In the genomic region with DNA sequence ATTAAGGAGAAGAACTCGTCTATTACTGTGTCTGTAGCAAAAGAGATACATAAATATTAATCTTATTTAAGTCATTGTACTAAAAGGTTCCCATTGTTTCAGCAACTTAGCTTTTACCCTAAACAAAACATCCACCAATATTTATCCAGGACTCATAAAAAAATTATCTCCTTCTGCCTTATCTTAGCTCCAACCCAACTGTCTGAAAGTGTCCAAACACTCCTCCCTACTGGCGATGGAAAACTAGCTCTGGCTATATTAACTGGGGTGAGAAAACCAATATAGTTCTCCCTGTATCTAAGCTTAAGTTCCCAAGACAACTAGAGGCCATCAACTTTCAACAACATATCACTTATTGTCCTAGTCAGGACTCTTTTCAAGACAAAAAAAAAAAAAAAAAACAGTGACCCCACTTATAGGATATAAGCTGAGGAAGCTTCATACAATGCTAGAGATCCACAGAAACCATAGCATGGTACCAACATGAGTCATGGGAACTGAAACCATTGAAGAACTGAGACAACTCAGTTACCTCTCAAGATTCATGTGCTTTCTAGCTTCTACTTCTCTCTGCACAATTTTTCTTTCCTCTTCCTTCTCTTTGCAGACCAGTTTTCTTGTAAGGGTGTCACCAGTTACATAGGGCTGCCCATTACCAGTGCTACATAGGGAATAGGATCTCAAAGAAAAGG, we compare ENCODE assay signal across 11 cellular contexts.
A peak's percentile ranks its signal among the peaks of the same experiment; 100 is the strongest.
DNase-seq lines count a peak whose midpoint lies in the region; ATAC-seq and TF ChIP-seq lines count a peak whose summit lies in the region.
"Had no signal": no experiment of that assay in that cellular context is flagged by ENCODE, and none has a peak within 500 bp of the region (broad histone marks: within the 10 kb centered on the region; RNA-seq: fewer than 3 reads in every experiment).

No MANE protein-coding gene starts in this region.

- H3K4me2 ChIP-seq in GM23338 = no peak overlapping the region

- H3K9me3 Mint-ChIP-seq in activated naive CD8-positive, alpha-beta T cell treated with anti-CD3 and anti-CD28 coated beads, Interleukin-2, amount 10 ng/mL, durations not matched to agents 7 days and 5 days = peaks cover 3% of the 10 kb centered on the region
- H3K9me3 Mint-ChIP-seq in GM23338 = no peaks in the 10 kb centered on the region

- peaks cover 37% of the 10 kb centered on the region for H3K4me1 Mint-ChIP-seq in activated naive CD8-positive, alpha-beta T cell treated with anti-CD3 and anti-CD28 coated beads, Interleukin-2, amount 10 ng/mL, durations not matched to agents 7 days and 5 days
- H3K4me1 Mint-ChIP-seq in GM23338 = peaks cover 3% of the 10 kb centered on the region; the same call in 2 of the 3 replicates

- H2AFZ ChIP-seq in GM23338 = no peak overlapping the region

- TF ChIP-seq POLR2A in GM18505 (IDR thresholded peaks at IDR 0.05; ENCODE audit: borderline replicate concordance, extremely low read depth, insufficient read depth, insufficient read length) = no peak

- no peaks in the 10 kb centered on the region; the same call in 1 of the 2 replicates for H3K9me2 ChIP-seq in GM23338 (ENCODE audit: insufficient read depth)

- H3K79me2 ChIP-seq in GM23338 (replicated peaks; ENCODE audit: insufficient read depth) = no peaks in the 10 kb centered on the region

- no peaks in the 10 kb centered on the region; the same call in 1 of the 2 replicates for H3K4me1 ChIP-seq in GM23338 (ENCODE audit: insufficient read depth)
- H3K4me1 ChIP-seq: prostate gland had no signal

- ATAC-seq in GM18505 (IDR thresholded peaks at IDR 0.05; ENCODE audit: unreplicated experiment) = peak; percentile 83
- ATAC-seq in HG03139 (IDR thresholded peaks at IDR 0.05; ENCODE audit: unreplicated experiment) = peak; percentile 79
- ATAC-seq in activated naive CD8-positive, alpha-beta T cell treated with anti-CD3 and anti-CD28 coated beads, Interleukin-2, amount 10 ng/mL, durations not matched to agents 7 days and 5 days (ENCODE audit: low read depth) = peak; percentile 31
- ATAC-seq in Right ventricle myocardium superior (ENCODE audit: poor library complexity) = no peak
- ATAC-seq in GM23338 = no peak

- H3K4me3 Mint-ChIP-seq in activated naive CD8-positive, alpha-beta T cell treated with anti-CD3 and anti-CD28 coated beads, Interleukin-2, amount 10 ng/mL, durations not matched to agents 7 days and 5 days = no peak overlapping the region
- no peak overlapping the region for H3K4me3 Mint-ChIP-seq in GM23338

- no peaks in the 10 kb centered on the region for H3F3A ChIP-seq in GM23338 (replicated peaks; ENCODE audit: low read depth)

- POLR2A ChIA-PET in activated naive CD8-positive, alpha-beta T cell treated with anti-CD3 and anti-CD28 coated beads, Interleukin-2, amount 10 ng/mL, durations not matched to agents 7 days and 5 days (lab: Charles Lee) = interaction anchor here (1.2 kb wide), 1 partner anchor 35 kb away, joined by 7 read pairs; no protein-coding TSS in a partner anchor

- H3K27me3 ChIP-seq in GM23338 (ENCODE audit: insufficient read depth) = no peaks in the 10 kb centered on the region

- H3K27ac Mint-ChIP-seq in activated naive CD8-positive, alpha-beta T cell treated with anti-CD3 and anti-CD28 coated beads, Interleukin-2, amount 10 ng/mL, durations not matched to agents 7 days and 5 days = peak overlapping the region; percentile 20
- no peak overlapping the region for H3K27ac Mint-ChIP-seq in GM23338

- TF ChIP-seq CTCF in GM20000 (IDR thresholded peaks at IDR 0.05; ENCODE audit: extremely low read depth, missing control alignments) (no peak), GM23338 (conservative IDR thresholded peaks at IDR 0.05; ENCODE audit: low read depth in 2 of 2) (no peak)

- peaks cover 5% of the 10 kb centered on the region for H3K36me3 Mint-ChIP-seq in activated naive CD8-positive, alpha-beta T cell treated with anti-CD3 and anti-CD28 coated beads, Interleukin-2, amount 10 ng/mL, durations not matched to agents 7 days and 5 days
- H3K36me3 Mint-ChIP-seq in GM23338 (ENCODE audit: low read depth) = no peaks in the 10 kb centered on the region

- no peak overlapping the region for H3K27ac ChIP-seq in GM23338 (ENCODE audit: low read depth)
- H3K27ac ChIP-seq: prostate gland, thoracic aorta had no signal

- no peak overlapping the region for H3K4me3 ChIP-seq in GM23338
- H3K4me3 ChIP-seq: prostate gland, thoracic aorta had no signal

- no peaks in the 10 kb centered on the region for H4K20me1 ChIP-seq in GM23338 (replicated peaks; ENCODE audit: insufficient read depth)

- intact Hi-C loops in Right ventricle myocardium superior (cut with DNase I) = no loop called here

- no peaks in the 10 kb centered on the region for H3K27me3 Mint-ChIP-seq in activated naive CD8-positive, alpha-beta T cell treated with anti-CD3 and anti-CD28 coated beads, Interleukin-2, amount 10 ng/mL, durations not matched to agents 7 days and 5 days
- peaks cover 1% of the 10 kb centered on the region for H3K27me3 Mint-ChIP-seq in GM23338 (ENCODE audit: insufficient read depth, low read depth, poor library complexity)

- DNase-seq in GM20000 (ENCODE audit: low spot score) (peak; percentile 63), medulla oblongata (ENCODE audit: extremely low spot score) (no peak), Right ventricle myocardium superior (no peak), GM23338 (ENCODE audit: low spot score) (no peak)
- DNase-seq in activated naive CD8-positive, alpha-beta T cell treated with anti-CD3 and anti-CD28 coated beads, Interleukin-2, amount 10 ng/mL, durations not matched to agents 7 days and 5 days = no peak
- DNase-seq in stimulated activated CD4-positive, alpha-beta T cell treated with anti-CD3 and anti-CD28 coated beads, Interleukin-2, amount 100 ng/mL, for 24 hours = no peak
- DNase-seq: NCI-H446 had no signal

- H3K36me3 ChIP-seq in GM23338 (ENCODE audit: insufficient read depth) = no peaks in the 10 kb centered on the region
- H3K36me3 ChIP-seq: prostate gland, thoracic aorta had no signal

TF ChIP-seq in GM23338, 12 proteins besides CTCF, POLR2A, EP300 and RAD21 (continues in another document):
- TF ChIP-seq, protein P1, sequence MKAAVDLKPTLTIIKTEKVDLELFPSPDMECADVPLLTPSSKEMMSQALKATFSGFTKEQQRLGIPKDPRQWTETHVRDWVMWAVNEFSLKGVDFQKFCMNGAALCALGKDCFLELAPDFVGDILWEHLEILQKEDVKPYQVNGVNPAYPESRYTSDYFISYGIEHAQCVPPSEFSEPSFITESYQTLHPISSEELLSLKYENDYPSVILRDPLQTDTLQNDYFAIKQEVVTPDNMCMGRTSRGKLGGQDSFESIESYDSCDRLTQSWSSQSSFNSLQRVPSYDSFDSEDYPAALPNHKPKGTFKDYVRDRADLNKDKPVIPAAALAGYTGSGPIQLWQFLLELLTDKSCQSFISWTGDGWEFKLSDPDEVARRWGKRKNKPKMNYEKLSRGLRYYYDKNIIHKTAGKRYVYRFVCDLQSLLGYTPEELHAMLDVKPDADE (IDR thresholded peaks at IDR 0.05) = no peak
- TF ChIP-seq POLR2AphosphoS5 (IDR thresholded peaks at IDR 0.05; ENCODE audit: low read depth) (no peak), STAT1 (IDR thresholded peaks at IDR 0.05; ENCODE audit: unreplicated experiment) (no peak), ZNF114 (CRISPR knock-in tag; IDR thresholded peaks at IDR 0.05) (no peak), ZNF331 (CRISPR knock-in tag; IDR thresholded peaks at IDR 0.05; ENCODE audit: low read depth) (no peak), EZH2phosphoT487 (IDR thresholded peaks at IDR 0.05; ENCODE audit: unreplicated experiment) (no peak), EZH2 (IDR thresholded peaks at IDR 0.05; ENCODE audit: low read depth, unreplicated experiment) (no peak), NANOG (IDR thresholded peaks at IDR 0.05; ENCODE audit: borderline replicate concordance) (no peak)
- TF ChIP-seq, protein P2, sequence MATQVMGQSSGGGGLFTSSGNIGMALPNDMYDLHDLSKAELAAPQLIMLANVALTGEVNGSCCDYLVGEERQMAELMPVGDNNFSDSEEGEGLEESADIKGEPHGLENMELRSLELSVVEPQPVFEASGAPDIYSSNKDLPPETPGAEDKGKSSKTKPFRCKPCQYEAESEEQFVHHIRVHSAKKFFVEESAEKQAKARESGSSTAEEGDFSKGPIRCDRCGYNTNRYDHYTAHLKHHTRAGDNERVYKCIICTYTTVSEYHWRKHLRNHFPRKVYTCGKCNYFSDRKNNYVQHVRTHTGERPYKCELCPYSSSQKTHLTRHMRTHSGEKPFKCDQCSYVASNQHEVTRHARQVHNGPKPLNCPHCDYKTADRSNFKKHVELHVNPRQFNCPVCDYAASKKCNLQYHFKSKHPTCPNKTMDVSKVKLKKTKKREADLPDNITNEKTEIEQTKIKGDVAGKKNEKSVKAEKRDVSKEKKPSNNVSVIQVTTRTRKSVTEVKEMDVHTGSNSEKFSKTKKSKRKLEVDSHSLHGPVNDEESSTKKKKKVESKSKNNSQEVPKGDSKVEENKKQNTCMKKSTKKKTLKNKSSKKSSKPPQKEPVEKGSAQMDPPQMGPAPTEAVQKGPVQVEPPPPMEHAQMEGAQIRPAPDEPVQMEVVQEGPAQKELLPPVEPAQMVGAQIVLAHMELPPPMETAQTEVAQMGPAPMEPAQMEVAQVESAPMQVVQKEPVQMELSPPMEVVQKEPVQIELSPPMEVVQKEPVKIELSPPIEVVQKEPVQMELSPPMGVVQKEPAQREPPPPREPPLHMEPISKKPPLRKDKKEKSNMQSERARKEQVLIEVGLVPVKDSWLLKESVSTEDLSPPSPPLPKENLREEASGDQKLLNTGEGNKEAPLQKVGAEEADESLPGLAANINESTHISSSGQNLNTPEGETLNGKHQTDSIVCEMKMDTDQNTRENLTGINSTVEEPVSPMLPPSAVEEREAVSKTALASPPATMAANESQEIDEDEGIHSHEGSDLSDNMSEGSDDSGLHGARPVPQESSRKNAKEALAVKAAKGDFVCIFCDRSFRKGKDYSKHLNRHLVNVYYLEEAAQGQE (IDR thresholded peaks at IDR 0.05; ENCODE audit: unreplicated experiment) = no peak

Comparison
In these comparisons a context has a peak if more than half of its experiments do, and no peak if none do; other contexts are left out.
1. ATAC-seq: peak in GM18505 (single experiment), HG03139 (single experiment) and activated naive CD8-positive, alpha-beta T cell treated with anti-CD3 and anti-CD28 coated beads, Interleukin-2, amount 10 ng/mL, durations not matched to agents 7 days and 5 days (single experiment); none in Right ventricle myocardium superior (single experiment) and GM23338 (single experiment).